ENCODE assay signal across 2 cellular contexts in genomic region chr10:31147220-31147608, GRCh38.
TF ChIP-seq lines count a peak whose summit lies in the region.

No MANE protein-coding gene starts in this region.

TF ChIP-seq in IMR-90, 13 proteins besides CTCF, POLR2A, EP300 and RAD21 (continued from another document):
- TF ChIP-seq ELK1 (IDR thresholded peaks at IDR 0.05; ENCODE audit: borderline replicate concordance, low read depth, low read length): no peak
- TF ChIP-seq FOS (IDR thresholded peaks at IDR 0.05; ENCODE audit: low read depth, low read length): peak; percentile 39; the same call in 1 of the 2 replicates

TF ChIP-seq in K562, 482 proteins besides CTCF, POLR2A, EP300 and RAD21 (continued from another document):
- TF ChIP-seq SPI1 (IDR thresholded peaks at IDR 0.05; ENCODE audit: borderline replicate concordance, low read depth, low read length): 0 out of 2 replicates have a peak, but pooled peaks have one; percentile 31
